ENCODE assay signal across 26 cellular contexts in the genomic region with DNA sequence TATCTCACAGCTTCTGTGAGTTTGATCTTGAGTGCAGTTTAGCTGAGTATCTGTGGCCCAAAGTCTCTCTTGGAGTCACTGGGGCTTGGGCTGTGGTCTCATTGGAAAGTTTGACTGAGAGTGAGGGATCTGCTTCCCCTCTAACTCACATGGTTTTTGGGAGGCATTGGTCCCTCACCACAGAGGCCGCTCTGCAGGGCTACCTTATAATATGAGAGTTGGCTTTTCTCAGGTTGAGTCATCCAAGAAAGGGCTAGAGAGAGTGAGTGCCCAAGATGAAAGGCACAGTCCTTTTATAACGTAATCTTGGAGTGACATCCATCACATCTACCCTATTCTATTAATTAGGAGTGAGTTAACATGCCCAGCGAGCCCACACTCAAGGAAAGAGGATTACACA.
"Had no signal": no experiment of that assay in that cellular context is flagged by ENCODE, and none has a peak within 500 bp of the region (broad histone marks: within the 10 kb centered on the region; RNA-seq: fewer than 3 reads in every experiment).

No MANE protein-coding gene starts in this region.

- DNase-seq: naive thymus-derived CD4-positive, alpha-beta T cell; natural killer cell; occipital lobe; ovary; psoas muscle; right cardiac atrium; right lobe of liver; sigmoid colon; small intestine; stimulated activated CD4-positive, alpha-beta T cell treated with anti-CD3 and anti-CD28 coated beads, Interleukin-1b, Interleukin-23, amount 100 ng/mL, for 48 hours; stimulated activated CD4-positive, alpha-beta T cell treated with anti-CD3 and anti-CD28 coated beads, Interleukin-4, amount 100 ng/mL, for 1 hour; stimulated activated CD4-positive, alpha-beta T cell treated with anti-CD3 and anti-CD28 coated beads, Interleukin-4, amount 100 ng/mL, for 4 hours; stimulated activated CD8-positive, alpha-beta memory T cell treated with anti-CD3 and anti-CD28 coated beads, Interleukin-4, amount 100 ng/mL, for 48 hours; stimulated activated naive CD4-positive, alpha-beta T cell treated with Interleukin-2 at 50 U/mL for 16 hours; stomach; thyroid gland; trophoblast cell; upper lobe of left lung had no signal

- H3K27me3 ChIP-seq: neural progenitor cell, ovary, right lobe of liver, sigmoid colon, stomach, thyroid gland, tibial nerve, upper lobe of left lung, vagina had no signal

- ATAC-seq: naive thymus-derived CD4-positive, alpha-beta T cell; natural killer cell; psoas muscle; right cardiac atrium; right lobe of liver; stimulated activated memory B cell treated with anti-CD40 and anti-IgM and Interleukin-4, amounts not matched to agents 10 μg/mL and 1 μg/mL and 100 μg/mL, for 72 hours had no signal

- H3K27ac Mint-ChIP-seq: naive thymus-derived CD4-positive, alpha-beta T cell; natural killer cell; nephron; neural progenitor cell; progenitor cell of endocrine pancreas; stimulated activated memory B cell treated with anti-CD40 and anti-IgM and Interleukin-4, amounts not matched to agents 10 μg/mL and 1 μg/mL and 100 μg/mL, for 72 hours had no signal

- H3K9me3 Mint-ChIP-seq: natural killer cell had no signal

- H3K36me3 ChIP-seq: neural progenitor cell, ovary, right lobe of liver, sigmoid colon, stomach, thoracic aorta, thyroid gland, tibial nerve, upper lobe of left lung, vagina had no signal

- H3K4me1 ChIP-seq: parathyroid adenoma, psoas muscle, right lobe of liver, sigmoid colon, thyroid gland, tibial nerve, vagina had no signal

- H3K4me1 Mint-ChIP-seq: naive thymus-derived CD4-positive, alpha-beta T cell; natural killer cell; stimulated activated memory B cell treated with anti-CD40 and anti-IgM and Interleukin-4, amounts not matched to agents 10 μg/mL and 1 μg/mL and 100 μg/mL, for 72 hours had no signal

- H3K4me3 Mint-ChIP-seq: naive thymus-derived CD4-positive, alpha-beta T cell; natural killer cell; nephron; neural progenitor cell; stimulated activated memory B cell treated with anti-CD40 and anti-IgM and Interleukin-4, amounts not matched to agents 10 μg/mL and 1 μg/mL and 100 μg/mL, for 72 hours had no signal

- H3K9me3 ChIP-seq: psoas muscle, sigmoid colon, thoracic aorta, thyroid gland, vagina had no signal

- H3K27ac ChIP-seq: neural progenitor cell, ovary, parathyroid adenoma, psoas muscle, right lobe of liver, sigmoid colon, stomach, thoracic aorta, thyroid gland, tibial nerve, upper lobe of left lung, vagina had no signal

- H3K36me3 Mint-ChIP-seq: natural killer cell, neural progenitor cell had no signal

- H3K27me3 Mint-ChIP-seq: progenitor cell of endocrine pancreas had no signal

- H3K4me3 ChIP-seq: neural progenitor cell, ovary, psoas muscle, right lobe of liver, sigmoid colon, stomach, thoracic aorta, thyroid gland, tibial nerve, upper lobe of left lung, vagina had no signal
